ENCODE assay signal across 1 cellular context in genomic region chr11:22875869-22876473, GRCh38.
TF ChIP-seq lines count a peak whose summit lies in the region.

No MANE protein-coding gene starts in this region.

TF ChIP-seq in HepG2, 621 proteins besides CTCF, POLR2A, EP300 and RAD21 (continued from another document and continues in another):
- no peak for TF ChIP-seq POGK (CRISPR knock-in tag; conservative IDR thresholded peaks at IDR 0.05)
- no peak for TF ChIP-seq CENPBD1 (CRISPR knock-in tag; IDR thresholded peaks at IDR 0.05; ENCODE audit: borderline replicate concordance, low read depth)
- no peak for TF ChIP-seq MIXL1 (CRISPR knock-in tag; IDR thresholded peaks at IDR 0.05)
- no peak for TF ChIP-seq ZNF713 (CRISPR knock-in tag; IDR thresholded peaks at IDR 0.05)
- no peak for TF ChIP-seq PPARG (CRISPR knock-in tag; conservative IDR thresholded peaks at IDR 0.05)
- TF ChIP-seq ARID5B (CRISPR knock-in tag; IDR thresholded peaks at IDR 0.05) = peak; percentile 27; the same call in 1 of the 2 replicates
- no peak for TF ChIP-seq NR2F6 (IDR thresholded peaks at IDR 0.05)
- no peak for TF ChIP-seq NR2F6 (CRISPR knock-in tag; IDR thresholded peaks at IDR 0.05)
- TF ChIP-seq USF2 (IDR thresholded peaks at IDR 0.05; ENCODE audit: low read depth, low read length) = no peak
- no peak for TF ChIP-seq USF2 (CRISPR knock-in tag; IDR thresholded peaks at IDR 0.05; ENCODE audit: borderline replicate concordance)
- TF ChIP-seq KLF11 (CRISPR knock-in tag; IDR thresholded peaks at IDR 0.05) = no peak
- no peak for TF ChIP-seq ZNF570 (CRISPR knock-in tag; IDR thresholded peaks at IDR 0.05; ENCODE audit: borderline replicate concordance)
- no peak for TF ChIP-seq ZNF780A (CRISPR knock-in tag; IDR thresholded peaks at IDR 0.05)
- TF ChIP-seq RNF2 (conservative IDR thresholded peaks at IDR 0.05; ENCODE audit: low read depth) = no peak
- TF ChIP-seq ZFYVE20 (CRISPR knock-in tag; IDR thresholded peaks at IDR 0.05; ENCODE audit: borderline replicate concordance, low read depth) = no peak
- TF ChIP-seq ZNF687 (CRISPR knock-in tag; IDR thresholded peaks at IDR 0.05) = no peak
- no peak for TF ChIP-seq HDAC2 (CRISPR knock-in tag; IDR thresholded peaks at IDR 0.05)
- no peak for TF ChIP-seq MIER3 (CRISPR knock-in tag; IDR thresholded peaks at IDR 0.05; ENCODE audit: borderline replicate concordance)
- peak; percentile 69; the same call in 1 of the 2 replicates for TF ChIP-seq ARID3A (IDR thresholded peaks at IDR 0.05; ENCODE audit: low read depth, low read length)
- 0 out of 2 replicates have a peak, but pooled peaks have one; percentile 16 for TF ChIP-seq SOX5 (CRISPR knock-in tag; IDR thresholded peaks at IDR 0.05; ENCODE audit: borderline replicate concordance)
- TF ChIP-seq ZNF17 (CRISPR knock-in tag; IDR thresholded peaks at IDR 0.05) = no peak
- no peak for TF ChIP-seq ZNF883 (CRISPR knock-in tag; IDR thresholded peaks at IDR 0.05; ENCODE audit: not compliant biosample characterization)
- TF ChIP-seq LBX2 (CRISPR knock-in tag; IDR thresholded peaks at IDR 0.05; ENCODE audit: borderline replicate concordance) = no peak
- TF ChIP-seq PHF20 (CRISPR knock-in tag; IDR thresholded peaks at IDR 0.05) = no peak
- no peak for TF ChIP-seq ARID4A (CRISPR knock-in tag; IDR thresholded peaks at IDR 0.05; ENCODE audit: borderline replicate concordance)
- no peak for TF ChIP-seq PRDM4 (CRISPR knock-in tag; IDR thresholded peaks at IDR 0.05; ENCODE audit: borderline replicate concordance)
- TF ChIP-seq SMAD3 (CRISPR knock-in tag; IDR thresholded peaks at IDR 0.05) = no peak
- TF ChIP-seq SRSF4 (IDR thresholded peaks at IDR 0.05; ENCODE audit: low read depth, low read length, poor library complexity, severe bottlenecking) = no peak
- no peak for TF ChIP-seq NR3C1 (CRISPR knock-in tag; IDR thresholded peaks at IDR 0.05)
- TF ChIP-seq ZNF317 (CRISPR knock-in tag; IDR thresholded peaks at IDR 0.05) = no peak
- TF ChIP-seq SMC3 (IDR thresholded peaks at IDR 0.05; ENCODE audit: low read length) = peak; percentile 54; the same call in 1 of the 2 replicates
- no peak for TF ChIP-seq ZNF326 (CRISPR knock-in tag; IDR thresholded peaks at IDR 0.05; ENCODE audit: borderline replicate concordance)
- no peak for TF ChIP-seq ZFP36L2 (CRISPR knock-in tag; IDR thresholded peaks at IDR 0.05)
- TF ChIP-seq ZNF354B (CRISPR knock-in tag; IDR thresholded peaks at IDR 0.05) = no peak
- TF ChIP-seq HBP1 (CRISPR knock-in tag; IDR thresholded peaks at IDR 0.05; ENCODE audit: low read depth) = no peak
- TF ChIP-seq TEAD3 (CRISPR knock-in tag; optimal IDR thresholded peaks at IDR 0.05; ENCODE audit: borderline replicate concordance) = no peak
